Comparison of ENCODE assay signal across 8 cellular contexts in genomic region chr19:46426506-46427162, GRCh38. TPM values are rescaled to one million over a fixed set of nuclear protein-coding genes. Genes with fewer than 3 reads are reported as not detected.
DNase-seq lines count a peak whose midpoint lies in the region; ATAC-seq and TF ChIP-seq lines count a peak whose summit lies in the region.

No MANE protein-coding gene starts in this region.

- H3K4me3 ChIP-seq in CD8-positive, alpha-beta memory T cell (ENCODE audit: low read length): no peak overlapping the region
- H3K4me3 ChIP-seq in Karpas-422 (ENCODE audit: low read length): peak overlapping the region; percentile 51; the same call in 1 of the 2 replicates
- peak overlapping the region; percentile 67 for H3K4me3 ChIP-seq in WERI-Rb-1 (ENCODE audit: low read depth, low read length)
- H3K4me3 ChIP-seq in subcutaneous abdominal adipose tissue (ENCODE audit: low read depth in 1 of 5, low read length in 5 of 5): peak overlapping the region in 4 of 5 donors; percentile 55 to 81 (median 68)

- POLR2A ChIA-PET in CD8-positive, alpha-beta memory T cell (lab: Charles Lee): no interaction called here

- H3K36me3 ChIP-seq in CD8-positive, alpha-beta memory T cell (ENCODE audit: insufficient read depth, low read length): no peaks in the 10 kb centered on the region
- H3K36me3 ChIP-seq in Karpas-422 (ENCODE audit: insufficient read depth, low read length): no peaks in the 10 kb centered on the region
- no peaks in the 10 kb centered on the region for H3K36me3 ChIP-seq in WERI-Rb-1
- H3K36me3 ChIP-seq in subcutaneous abdominal adipose tissue (ENCODE audit: control insufficient read depth in 5 of 5, insufficient read depth in 5 of 5, low read length in 5 of 5): no peaks in the 10 kb centered on the region

- peak overlapping the region; percentile 54 for H3K4me2 ChIP-seq in Karpas-422 (ENCODE audit: low read depth, low read length, poor library complexity, severe bottlenecking)

- peak in 2 of 5 donors; percentile 30 to 53 for DNase-seq in CD8-positive, alpha-beta memory T cell
- DNase-seq in Karpas-422 (peak; percentile 75), WERI-Rb-1 (peak; percentile 87), epidermal melanocyte (ENCODE audit: insufficient read length, low spot score) (peak; percentile 84), mesothelial cell of epicardium (ENCODE audit: low spot score in 2 of 2, unreplicated experiment in 2 of 2) (peak; percentile 78 to 86)
- DNase-seq in activated effector memory CD4-positive, alpha-beta T cell treated with Interleukin-2 at 50 U/mL for 16 hours: no peak

- H3K9me3 ChIP-seq in CD8-positive, alpha-beta memory T cell (ENCODE audit: low read length): no peaks in the 10 kb centered on the region
- no peaks in the 10 kb centered on the region for H3K9me3 ChIP-seq in Karpas-422 (ENCODE audit: low read length)
- H3K9me3 ChIP-seq in WERI-Rb-1 (ENCODE audit: severe bottlenecking): no peaks in the 10 kb centered on the region
- H3K9me3 ChIP-seq in subcutaneous abdominal adipose tissue (ENCODE audit: control insufficient read depth in 5 of 5, low read length in 5 of 5): no peaks in the 10 kb centered on the region

- H3K9ac ChIP-seq in Karpas-422 (ENCODE audit: low read length) (peak overlapping the region; percentile 46; the same call in 1 of the 2 replicates), subcutaneous abdominal adipose tissue (ENCODE audit: low read length in 5 of 5) (peak overlapping the region in 2 of 5 donors; percentile 21 to 30)

- H3K4me1 Mint-ChIP-seq in CD8-positive, alpha-beta memory T cell: peaks cover 21 to 36% (median 29%) of the 10 kb centered on the region in 3 donors
- peaks cover 36% of the 10 kb centered on the region for H3K4me1 Mint-ChIP-seq in mesothelial cell of epicardium

- no peaks in the 10 kb centered on the region for H3K36me3 Mint-ChIP-seq in CD8-positive, alpha-beta memory T cell
- no peaks in the 10 kb centered on the region for H3K36me3 Mint-ChIP-seq in mesothelial cell of epicardium

- CTCF ChIA-PET in CD8-positive, alpha-beta memory T cell (lab: Charles Lee): interaction anchor here (1.4 kb wide), 1 partner anchor 30 kb away, joined by 3 read pairs; no protein-coding TSS in a partner anchor

- H3K27me3 ChIP-seq in CD8-positive, alpha-beta memory T cell (ENCODE audit: insufficient read depth, low read length, poor library complexity, severe bottlenecking): peaks cover 25% of the 10 kb centered on the region
- H3K27me3 ChIP-seq in Karpas-422 (ENCODE audit: low read length) (no peaks in the 10 kb centered on the region), WERI-Rb-1 (ENCODE audit: insufficient read depth, low read depth, severe bottlenecking) (no peaks in the 10 kb centered on the region), subcutaneous abdominal adipose tissue (ENCODE audit: control insufficient read depth in 5 of 5, insufficient read depth in 4 of 5, low read length in 5 of 5) (peaks cover 0 to 47% (median 17%) of the 10 kb centered on the region in 5 donors)

- no peaks in the 10 kb centered on the region for H4K20me1 ChIP-seq in Karpas-422 (ENCODE audit: insufficient read depth, low read depth, low read length)

- peaks cover 12% of the 10 kb centered on the region for H3K4me1 ChIP-seq in CD8-positive, alpha-beta memory T cell (ENCODE audit: insufficient read depth, low read length)
- H3K4me1 ChIP-seq in Karpas-422 (ENCODE audit: low read length) (peaks cover 3% of the 10 kb centered on the region; the same call in 1 of the 2 replicates), subcutaneous abdominal adipose tissue (ENCODE audit: control insufficient read depth in 5 of 5, insufficient read depth in 5 of 5, low read length in 5 of 5) (peaks cover 0 to 20% (median 18%) of the 10 kb centered on the region in 5 donors)

- no peak overlapping the region for H3K27ac ChIP-seq in CD8-positive, alpha-beta memory T cell (ENCODE audit: low read depth, low read length)
- H3K27ac ChIP-seq in Karpas-422 (ENCODE audit: low read length) (no peak overlapping the region), WERI-Rb-1 (peak overlapping the region; percentile 52), subcutaneous abdominal adipose tissue (ENCODE audit: low read depth, low read length) (no peak overlapping the region)

- peak overlapping the region; percentile 57; the same call in 1 of the 2 replicates for H2AFZ ChIP-seq in Karpas-422 (ENCODE audit: low read length)

- H3K79me2 ChIP-seq in Karpas-422 (ENCODE audit: low read length): no peaks in the 10 kb centered on the region

- peak overlapping the region in 2 of 8 donors; percentile 20 to 56 for H3K27ac Mint-ChIP-seq in CD8-positive, alpha-beta memory T cell
- peak overlapping the region; percentile 93 for H3K27ac Mint-ChIP-seq in mesothelial cell of epicardium

- no peaks in the 10 kb centered on the region for H3K9me2 ChIP-seq in Karpas-422 (replicated peaks; ENCODE audit: insufficient read depth, low read length)

- H3K9me3 Mint-ChIP-seq in CD8-positive, alpha-beta memory T cell: no peaks in the 10 kb centered on the region
- no peaks in the 10 kb centered on the region for H3K9me3 Mint-ChIP-seq in mesothelial cell of epicardium

- no peak for TF ChIP-seq CTCF in WERI-Rb-1 (IDR thresholded peaks at IDR 0.05; ENCODE audit: low read depth, low read length)
- TF ChIP-seq CTCF in mesothelial cell of epicardium (IDR thresholded peaks at IDR 0.05; ENCODE audit: unreplicated experiment): no peak

- peaks cover 44 to 75% of the 10 kb centered on the region in 2 donors for H3K27me3 Mint-ChIP-seq in CD8-positive, alpha-beta memory T cell
- H3K27me3 Mint-ChIP-seq in mesothelial cell of epicardium (ENCODE audit: low read depth): peaks cover 21% of the 10 kb centered on the region

- no peak for ATAC-seq in GM19035 (IDR thresholded peaks at IDR 0.05; ENCODE audit: unreplicated experiment)

- peak overlapping the region; percentile 5 to 75 (median 54) for H3K4me3 Mint-ChIP-seq in CD8-positive, alpha-beta memory T cell
- peak overlapping the region; percentile 70 for H3K4me3 Mint-ChIP-seq in mesothelial cell of epicardium

RNA-seq across cellular contexts. Expression of gene PNMA8C, which starts 2.1 kb away (rescaled TPM):
- total RNA-seq in CD8-positive, alpha-beta memory T cell: not detected
- polyA plus RNA-seq in CD8-positive, alpha-beta memory T cell: not detected
- not detected in 2 replicates for total RNA-seq in Karpas-422 (2014; rRNA removed; shearing (Covaris generic); ENCODE audit: low replicate concordance)
- total RNA-seq in mesothelial cell of epicardium: 0.49 to 0.79 TPM (median 0.73 TPM) in 3 replicates

RNA-seq across cellular contexts. Expression of gene CCDC8, which starts 13.3 kb away (rescaled TPM):
- not detected for total RNA-seq in CD8-positive, alpha-beta memory T cell
- not detected for polyA plus RNA-seq in CD8-positive, alpha-beta memory T cell
- not detected in 2 replicates for total RNA-seq in Karpas-422 (2014; rRNA removed; shearing (Covaris generic); ENCODE audit: low replicate concordance)
- 50.3 to 51.7 TPM (median 50.7 TPM) in 3 replicates for total RNA-seq in mesothelial cell of epicardium

RNA-seq across cellular contexts. Expression of gene PNMA8A, which starts 44.7 kb away (rescaled TPM):
- under 1 TPM; 0.49 to 0.61 TPM for total RNA-seq in CD8-positive, alpha-beta memory T cell
- not detected for polyA plus RNA-seq in CD8-positive, alpha-beta memory T cell
- not detected in 2 replicates for total RNA-seq in Karpas-422 (2014; rRNA removed; shearing (Covaris generic); ENCODE audit: low replicate concordance)
- total RNA-seq in mesothelial cell of epicardium: 25.8 to 27.4 TPM (median 25.9 TPM) in 3 replicates

Comparison
In these comparisons a context has a peak if more than half of its experiments do, and no peak if none do; other contexts are left out.
1. RNA of gene CCDC8, which starts 13.3 kb away (total RNA-seq): 50.3 to 51.7 TPM in mesothelial cell of epicardium; not detected in CD8-positive, alpha-beta memory T cell and not detected in Karpas-422; every median in the first group is over 10 times any median in the second.
2. RNA of gene PNMA8A, which starts 44.7 kb away (total RNA-seq): 25.8 to 27.4 TPM in mesothelial cell of epicardium; 0.49 to 0.61 TPM in CD8-positive, alpha-beta memory T cell and not detected in Karpas-422; every median in the first group is over 10 times any median in the second.